13 cellular contexts compared by ENCODE assay signal in the genomic region with DNA sequence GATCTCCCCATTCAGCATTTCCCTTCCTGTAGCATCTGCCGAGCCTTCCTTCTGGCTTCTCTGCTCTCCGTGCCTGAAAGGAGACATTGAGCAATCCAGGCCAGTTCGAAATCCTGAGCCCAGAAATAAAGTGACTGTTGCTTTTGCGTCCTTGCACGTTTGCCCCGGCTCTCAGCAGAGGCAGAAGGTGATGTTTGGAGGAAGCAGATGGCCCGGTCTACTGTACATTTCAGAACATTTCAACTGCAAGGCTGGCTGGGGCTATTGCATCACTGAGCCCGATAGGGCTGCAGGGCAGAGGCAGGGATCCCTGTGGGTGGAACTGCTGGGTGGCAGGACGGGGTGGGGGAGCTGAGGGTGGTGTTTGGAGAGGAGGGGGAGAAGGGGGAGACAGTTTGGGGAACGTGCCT. TPM values are rescaled to one million over a fixed set of nuclear protein-coding genes. Genes with fewer than 3 reads are reported as not detected.
DNase-seq lines count a peak whose midpoint lies in the region; ATAC-seq, FAIRE-seq and TF ChIP-seq lines count a peak whose summit lies in the region.
"Had no signal": no experiment of that assay in that cellular context is flagged by ENCODE, and none has a peak within 500 bp of the region (broad histone marks: within the 10 kb centered on the region; RNA-seq: fewer than 3 reads in every experiment).

No MANE protein-coding gene starts in this region.

- no peaks in the 10 kb centered on the region for H3K36me3 Mint-ChIP-seq in osteocyte (ENCODE audit: unreplicated experiment)

- H3K4me1 Mint-ChIP-seq in osteocyte (ENCODE audit: unreplicated experiment): no peaks in the 10 kb centered on the region

- no peak overlapping the region for H3K27ac Mint-ChIP-seq in osteocyte (ENCODE audit: unreplicated experiment)
- H3K27ac Mint-ChIP-seq: HFFc6 had no signal

- H3K4me3 Mint-ChIP-seq in osteocyte (ENCODE audit: unreplicated experiment): no peak overlapping the region
- H3K4me3 Mint-ChIP-seq: HFFc6 had no signal

- FAIRE-seq in frontal cortex (lab: Jason Lieb, UNC): no peak

- ATAC-seq in HG03439 (IDR thresholded peaks at IDR 0.05; ENCODE audit: unreplicated experiment): no peak
- ATAC-seq: foreskin keratinocyte had no signal

- H3K9me3 Mint-ChIP-seq in osteocyte (ENCODE audit: unreplicated experiment): no peaks in the 10 kb centered on the region
- H3K9me3 Mint-ChIP-seq: HFFc6 had no signal

- TF ChIP-seq CTCF in osteocyte (IDR thresholded peaks at IDR 0.05): no peak

- H3K27me3 Mint-ChIP-seq in osteocyte (ENCODE audit: unreplicated experiment): peaks cover 29% of the 10 kb centered on the region

- DNase-seq in GM03348 (ENCODE audit: low spot score) (peak; percentile 62), NCI-H1694 treated with DMSO at 0.1 percent for 48 hours (lab: John Stamatoyannopoulos, UW) (peak; percentile 86), fibroblast of peridontal ligament (ENCODE audit: extremely low read depth) (peak; percentile 6), pons (ENCODE audit: low spot score) (peak; percentile 41), NCI-H2227 (lab: John Stamatoyannopoulos, UW; ENCODE audit: unreplicated experiment) (no peak), osteocyte (ENCODE audit: extremely low spot score, unreplicated experiment) (no peak), frontal cortex (ENCODE audit: low spot score in 2 of 2) (no peak)
- DNase-seq: foreskin keratinocyte, HFFc6, NCI-H226, stomach, SW 1271 had no signal

RNA-seq across cellular contexts. Expression of gene IRF8, which starts 29.5 kb away (rescaled TPM):
- total RNA-seq in osteocyte: not detected in 2 replicates
- total RNA-seq in frontal cortex: 3.7 TPM
- total RNA-seq: foreskin keratinocyte, HFFc6 had no signal

Comparison
In these comparisons a context has a peak if more than half of its experiments do, and no peak if none do; other contexts are left out.
1. DNase-seq: peak in GM03348 (single experiment), NCI-H1694 treated with DMSO at 0.1 percent for 48 hours (single experiment), fibroblast of peridontal ligament (single experiment) and pons (single experiment); none in NCI-H2227 (single experiment), osteocyte (single experiment) and frontal cortex (0 of 2).